ENCODE assay signal across 14 cellular contexts in the genomic region with DNA sequence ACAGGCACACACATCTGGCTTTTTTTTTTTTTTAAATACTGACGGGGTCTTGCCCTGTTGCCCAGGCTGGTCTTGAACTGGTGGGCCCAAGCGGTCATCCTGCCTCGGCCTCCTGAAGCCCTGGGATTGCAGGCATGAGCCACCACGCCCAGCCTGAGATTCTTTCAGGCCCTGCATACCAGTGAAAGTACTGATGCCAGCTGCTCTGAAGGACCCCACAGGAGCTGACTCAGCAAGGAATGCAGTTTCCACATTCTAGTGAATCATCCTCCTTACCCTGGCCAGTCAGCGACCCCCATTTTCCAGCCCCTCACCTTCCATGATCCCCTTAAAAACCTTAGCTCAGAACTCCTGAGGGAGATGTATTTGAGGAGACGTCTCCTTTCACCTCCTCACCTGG. TPM values are rescaled to one million over a fixed set of nuclear protein-coding genes. Genes with fewer than 3 reads are reported as not detected.
DNase-seq lines count a peak whose midpoint lies in the region; ATAC-seq and TF ChIP-seq lines count a peak whose summit lies in the region.
"Had no signal": no experiment of that assay in that cellular context is flagged by ENCODE, and none has a peak within 500 bp of the region (broad histone marks: within the 10 kb centered on the region; RNA-seq: fewer than 3 reads in every experiment).

No MANE protein-coding gene starts in this region.

- H3K4me3 ChIP-seq in SK-N-SH (ENCODE audit: low read depth in 2 of 2, low read length in 1 of 2) (no peak overlapping the region), fibroblast of mammary gland (ENCODE audit: control insufficient read depth, low read depth, low read length) (no peak overlapping the region), skeletal muscle cell (ENCODE audit: low read depth, low read length) (no peak overlapping the region)
- H3K4me3 ChIP-seq: SK-N-MC, stomach had no signal

- no peaks in the 10 kb centered on the region for H3K9me3 ChIP-seq in SK-N-SH
- H3K9me3 ChIP-seq: stomach had no signal

- no peaks in the 10 kb centered on the region for H4K20me1 ChIP-seq in SK-N-SH (ENCODE audit: insufficient read depth)

- peaks cover 0 to 7% of the 10 kb centered on the region in 2 experiments; a peak in 3 of 4 replicates for H3K4me1 ChIP-seq in SK-N-SH (ENCODE audit: control insufficient read depth in 1 of 2, insufficient read depth in 2 of 2, low read depth in 1 of 2, low read length in 1 of 2)

- peaks cover 23% of the 10 kb centered on the region for H3K79me2 ChIP-seq in SK-N-SH (ENCODE audit: insufficient read depth)

- H3K9ac ChIP-seq in SK-N-SH: no peak overlapping the region

- no peak for TF ChIP-seq EP300 in SK-N-SH (IDR thresholded peaks at IDR 0.05; ENCODE audit: borderline replicate concordance in 1 of 2, low read depth in 1 of 2, low read length in 1 of 2)

- TF ChIP-seq CTCF in SK-N-SH (IDR thresholded peaks at IDR 0.05) (no peak), fibroblast of mammary gland (conservative IDR thresholded peaks at IDR 0.05; ENCODE audit: control insufficient read depth, insufficient read depth, low read depth, low read length) (no peak)

- CTCF ChIA-PET in SK-N-SH (lab: Yijun Ruan, JAX): interaction anchor here (0.6 to 1.4 kb wide), 3 partner anchors 11 to 1730 kb away, joined by 3 to 5 read pairs (median 3); no protein-coding TSS in a partner anchor

- ATAC-seq in HG03139 (IDR thresholded peaks at IDR 0.05; ENCODE audit: unreplicated experiment): no peak

- no peak overlapping the region for H2AFZ ChIP-seq in SK-N-SH (ENCODE audit: low read depth)

- no peak for TF ChIP-seq RAD21 in SK-N-SH (IDR thresholded peaks at IDR 0.05; ENCODE audit: low read length)

- WGBS in SK-N-SH (ENCODE audit: low lambda C conversion rate): 87% methylated on average over 6 of the region's 6 CpGs

- peaks cover 11 to 34% of the 10 kb centered on the region in 2 experiments for H3K36me3 ChIP-seq in SK-N-SH (replicated peaks in 1 of 2; ENCODE audit: control insufficient read depth in 1 of 2, insufficient read depth in 2 of 2, low read length in 1 of 2)

- POLR2A ChIA-PET in SK-N-SH (lab: Yijun Ruan, JAX): interaction anchor here (1.4 kb wide), 1 partner anchor 9 kb away, joined by 5 read pairs; no protein-coding TSS in a partner anchor

- no peak overlapping the region for H3K4me2 ChIP-seq in SK-N-SH

- peak; percentile 55 for DNase-seq in GM04504 (ENCODE audit: low read depth)
- no peak for DNase-seq in SK-N-SH
- peak; percentile 81 for DNase-seq in fibroblast of mammary gland (ENCODE audit: low read depth)
- DNase-seq in skeletal muscle cell (ENCODE audit: low read depth): peak; percentile 64
- DNase-seq in iPS-NIHi7 (ENCODE audit: extremely low spot score): no peak
- no peak for DNase-seq in OCI-M1 (lab: John Stamatoyannopoulos, UW)
- DNase-seq: activated gamma-delta T cell treated with Interleukin-2 at 50 U/mL for 16 hours; caudate nucleus; MV-4-11; NCI-H2107; NK-92 treated with Interleukin-12 subunit alpha and Interleukin-12 subunit beta, amount 100 ng/mL, for 24 hours; stomach had no signal

- peak overlapping the region in 1 of 2 experiments; percentile 24; a peak in 1 of 4 replicates for H3K27ac ChIP-seq in SK-N-SH (ENCODE audit: low read depth in 2 of 2, low read length in 1 of 2)
- H3K27ac ChIP-seq: SK-N-MC, stomach had no signal

- H3F3A ChIP-seq in SK-N-SH (replicated peaks; ENCODE audit: insufficient read depth): peaks cover under 1% of the 10 kb centered on the region

- H3K27me3 ChIP-seq in SK-N-SH (ENCODE audit: insufficient read depth): no peaks in the 10 kb centered on the region
- H3K27me3 ChIP-seq: stomach had no signal

- no peaks in the 10 kb centered on the region for H3K9me2 ChIP-seq in SK-N-SH

TF ChIP-seq in SK-N-SH, 30 proteins besides CTCF, POLR2A, EP300 and RAD21:
- peak; percentile 31; the same call in 1 of the 2 replicates for TF ChIP-seq TCF12 (IDR thresholded peaks at IDR 0.05)
- no peak for TF ChIP-seq EZH2phosphoT487 (IDR thresholded peaks at IDR 0.05; ENCODE audit: borderline replicate concordance, low read depth)
- TF ChIP-seq FOSL2 (IDR thresholded peaks at IDR 0.05; ENCODE audit: borderline replicate concordance, low read depth): peak; percentile 70; the same call in 1 of the 2 replicates
- peak; percentile 30; the same call in 1 of the 2 replicates for TF ChIP-seq JUND (IDR thresholded peaks at IDR 0.05)
- TF ChIP-seq FOXM1 (IDR thresholded peaks at IDR 0.05; ENCODE audit: low read depth): no peak
- no peak for TF ChIP-seq MEF2A (IDR thresholded peaks at IDR 0.05; ENCODE audit: borderline replicate concordance, low read depth)

RNA-seq across cellular contexts. Expression of gene DTYMK, which starts 5.8 kb away (rescaled TPM):
- polyA plus RNA-seq in SK-N-SH (2012; rRNA removed): 36.3 and 51.1 TPM in 2 replicates
- 32.5 and 40.9 TPM in 2 replicates for polyA plus RNA-seq in SK-N-SH (2012; cell fraction: cytosol; rRNA removed)
- polyA plus RNA-seq in SK-N-SH (2012; cell fraction: nucleus; rRNA removed): 32.1 and 47.2 TPM in 2 replicates

RNA-seq across cellular contexts. Expression of gene ING5, which starts 9.4 kb away (rescaled TPM):
- 56.3 and 62.9 TPM in 2 replicates for polyA plus RNA-seq in SK-N-SH (2012; rRNA removed)
- polyA plus RNA-seq in SK-N-SH (2012; cell fraction: cytosol; rRNA removed): 31.8 and 41.4 TPM in 2 replicates
- polyA plus RNA-seq in SK-N-SH (2012; cell fraction: nucleus; rRNA removed): 212 and 214 TPM in 2 replicates

RNA-seq across cellular contexts. Expression of gene D2HGDH, which starts 42.0 kb away (rescaled TPM):
- polyA plus RNA-seq in SK-N-SH (2012; rRNA removed): 33.7 and 36.3 TPM in 2 replicates
- 12.4 and 18.7 TPM in 2 replicates for polyA plus RNA-seq in SK-N-SH (2012; cell fraction: cytosol; rRNA removed)
- 210 and 218 TPM in 2 replicates for polyA plus RNA-seq in SK-N-SH (2012; cell fraction: nucleus; rRNA removed)

RNA-seq across cellular contexts. Expression of gene ATG4B, which starts 55.0 kb away (rescaled TPM):
- 105 and 107 TPM in 2 replicates for polyA plus RNA-seq in SK-N-SH (2012; rRNA removed)
- polyA plus RNA-seq in SK-N-SH (2012; cell fraction: cytosol; rRNA removed): 53.2 and 85.0 TPM in 2 replicates
- 323 and 358 TPM in 2 replicates for polyA plus RNA-seq in SK-N-SH (2012; cell fraction: nucleus; rRNA removed)

RNA-seq across cellular contexts. Expression of gene THAP4, which starts 55.5 kb away (rescaled TPM):
- 46.0 and 64.7 TPM in 2 replicates for polyA plus RNA-seq in SK-N-SH (2012; rRNA removed)
- polyA plus RNA-seq in SK-N-SH (2012; cell fraction: cytosol; rRNA removed): 30.7 and 40.1 TPM in 2 replicates
- 30.4 and 43.6 TPM in 2 replicates for polyA plus RNA-seq in SK-N-SH (2012; cell fraction: nucleus; rRNA removed)

Comparison
In these comparisons a context has a peak if more than half of its experiments do, and no peak if none do; other contexts are left out.
1. DNase-seq: peak in GM04504 (single experiment), fibroblast of mammary gland (single experiment) and skeletal muscle cell (single experiment); none in SK-N-SH (single experiment), iPS-NIHi7 (single experiment) and OCI-M1 (single experiment).